Comparison of ENCODE assay signal across 8 cellular contexts in genomic region chr11:128472128-128473110, GRCh38.
DNase-seq lines count a peak whose midpoint lies in the region; ATAC-seq and TF ChIP-seq lines count a peak whose summit lies in the region.

No MANE protein-coding gene starts in this region.

- no peak for TF ChIP-seq POLR2A in upper lobe of left lung (IDR thresholded peaks at IDR 0.05)

- CTCF ChIA-PET in RWPE1 (lab: Yijun Ruan, JAX) = no interaction called here

- peak overlapping the region; percentile 29; the same call in 1 of the 2 replicates for H3K27ac ChIP-seq in RWPE1
- H3K27ac ChIP-seq in esophagus (ENCODE audit: low read depth in 2 of 2, low read length in 1 of 2) = peak overlapping the region; percentile 23 to 26
- peak overlapping the region in 3 of 4 donors; percentile 62 to 75 (median 67) for H3K27ac ChIP-seq in upper lobe of left lung

- no peak for TF ChIP-seq CTCF in RWPE1 (conservative IDR thresholded peaks at IDR 0.05; ENCODE audit: low read depth)
- TF ChIP-seq CTCF in upper lobe of left lung (IDR thresholded peaks at IDR 0.05) = no peak

- H3K27me3 ChIP-seq in esophagus (ENCODE audit: control insufficient read depth in 1 of 2, insufficient read depth in 2 of 2, low read length in 2 of 2) (no peaks in the 10 kb centered on the region), upper lobe of left lung (no peaks in the 10 kb centered on the region)

- H3K4me3 ChIP-seq in esophagus (ENCODE audit: low read depth in 1 of 2, low read length in 2 of 2) = no peak overlapping the region
- H3K4me3 ChIP-seq in upper lobe of left lung = no peak overlapping the region

- POLR2A ChIA-PET in RWPE1 (lab: Yijun Ruan, JAX; ENCODE audit: low non-redundant PET) = no interaction called here

- WGBS in esophagus, 2 donors = 71% methylated on average over 11 of the region's 11 CpGs
- 68 to 73% methylated on average over 11 of the region's 11 CpGs for WGBS in upper lobe of left lung, 2 donors

- peak; percentile 36 for ATAC-seq in GM18873 (IDR thresholded peaks at IDR 0.05; ENCODE audit: low FRiP score, unreplicated experiment)
- peak; percentile 54 for ATAC-seq in HG02852 (IDR thresholded peaks at IDR 0.05; ENCODE audit: unreplicated experiment)
- ATAC-seq in upper lobe of left lung (ENCODE audit: low FRiP score in 2 of 2) = no peak

- H3K4me1 ChIP-seq in esophagus (ENCODE audit: control insufficient read depth in 2 of 2, insufficient read depth in 2 of 2, low read length in 1 of 2) (peaks cover 0 to 6% of the 10 kb centered on the region in 2 donors), upper lobe of left lung (peaks cover 80 to 96% (median 84%) of the 10 kb centered on the region in 4 donors)

- H3K36me3 ChIP-seq in esophagus (ENCODE audit: control insufficient read depth in 2 of 2, insufficient read depth in 2 of 2, low read length in 1 of 2) (peaks cover 0 to 3% of the 10 kb centered on the region in 2 donors), upper lobe of left lung (peaks cover 0 to 41% (median 1%) of the 10 kb centered on the region in 4 donors)

- no peak for DNase-seq in RWPE1 (ENCODE audit: low spot score)
- DNase-seq in upper lobe of left lung = no peak
- DNase-seq in NCI-H187 treated with DMSO at 0.1 percent for 48 hours (lab: John Stamatoyannopoulos, UW) = no peak
- DNase-seq in cerebellar cortex (ENCODE audit: low spot score) = no peak
- no peak for DNase-seq in NCI-H1417 (lab: John Stamatoyannopoulos, UW)

- no peak for TF ChIP-seq EP300 in upper lobe of left lung (IDR thresholded peaks at IDR 0.05)

- no peaks in the 10 kb centered on the region for H3K9me3 ChIP-seq in esophagus (ENCODE audit: control insufficient read depth in 2 of 2, insufficient read depth in 1 of 2, low read depth in 1 of 2, low read length in 1 of 2)
- no peaks in the 10 kb centered on the region for H3K9me3 ChIP-seq in upper lobe of left lung

Comparison
In these comparisons a context has a peak if more than half of its experiments do, and no peak if none do; other contexts are left out.
1. ATAC-seq: peak in GM18873 (single experiment) and HG02852 (single experiment); none in upper lobe of left lung (0 of 2).
2. Peak in every context shown above with its lines, with median percentiles within 50 percentile points of each other: H3K27ac ChIP-seq.